1 cellular context compared by ENCODE assay signal in genomic region chr1:183073320-183073719, GRCh38.
TF ChIP-seq lines count a peak whose summit lies in the region.

No MANE protein-coding gene starts in this region.

TF ChIP-seq in HepG2, 621 proteins besides CTCF, POLR2A, EP300 and RAD21 (continued from another document):
- TF ChIP-seq, protein P1, sequence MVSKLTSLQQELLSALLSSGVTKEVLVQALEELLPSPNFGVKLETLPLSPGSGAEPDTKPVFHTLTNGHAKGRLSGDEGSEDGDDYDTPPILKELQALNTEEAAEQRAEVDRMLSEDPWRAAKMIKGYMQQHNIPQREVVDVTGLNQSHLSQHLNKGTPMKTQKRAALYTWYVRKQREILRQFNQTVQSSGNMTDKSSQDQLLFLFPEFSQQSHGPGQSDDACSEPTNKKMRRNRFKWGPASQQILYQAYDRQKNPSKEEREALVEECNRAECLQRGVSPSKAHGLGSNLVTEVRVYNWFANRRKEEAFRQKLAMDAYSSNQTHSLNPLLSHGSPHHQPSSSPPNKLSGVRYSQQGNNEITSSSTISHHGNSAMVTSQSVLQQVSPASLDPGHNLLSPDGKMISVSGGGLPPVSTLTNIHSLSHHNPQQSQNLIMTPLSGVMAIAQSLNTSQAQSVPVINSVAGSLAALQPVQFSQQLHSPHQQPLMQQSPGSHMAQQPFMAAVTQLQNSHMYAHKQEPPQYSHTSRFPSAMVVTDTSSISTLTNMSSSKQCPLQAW (CRISPR knock-in tag; IDR thresholded peaks at IDR 0.05): no peak
- no peak for TF ChIP-seq ATRX (CRISPR knock-in tag; IDR thresholded peaks at IDR 0.05; ENCODE audit: borderline replicate concordance)
- TF ChIP-seq, protein P2, sequence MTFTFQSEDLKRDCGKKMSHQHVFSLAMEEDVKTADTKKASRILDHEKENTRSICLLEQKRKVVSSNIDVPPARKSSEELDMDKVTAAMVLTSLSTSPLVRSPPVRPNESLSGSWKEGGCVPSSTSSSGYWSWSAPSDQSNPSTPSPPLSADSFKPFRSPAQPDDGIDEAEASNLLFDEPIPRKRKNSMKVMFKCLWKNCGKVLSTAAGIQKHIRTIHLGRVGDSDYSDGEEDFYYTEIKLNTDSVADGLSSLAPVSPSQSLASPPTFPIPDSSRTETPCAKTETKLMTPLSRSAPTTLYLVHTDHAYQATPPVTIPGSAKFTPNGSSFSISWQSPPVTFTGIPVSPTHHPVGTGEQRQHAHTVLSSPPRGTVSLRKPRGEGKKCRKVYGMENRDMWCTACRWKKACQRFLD (CRISPR knock-in tag; IDR thresholded peaks at IDR 0.05; ENCODE audit: borderline replicate concordance): no peak
- peak; percentile 82 for TF ChIP-seq SKI (IDR thresholded peaks at IDR 0.05; ENCODE audit: partially characterized antibody)
- TF ChIP-seq RXRA (CRISPR knock-in tag; IDR thresholded peaks at IDR 0.05): peak; percentile 91; the same call in 1 of the 2 replicates
- no peak for TF ChIP-seq ZNF891 (CRISPR knock-in tag; IDR thresholded peaks at IDR 0.05)
- 0 out of 2 replicates have a peak, but pooled peaks have one; percentile 54 for TF ChIP-seq MIXL1 (CRISPR knock-in tag; IDR thresholded peaks at IDR 0.05)
- TF ChIP-seq NFATC3 (CRISPR knock-in tag; IDR thresholded peaks at IDR 0.05): no peak
- TF ChIP-seq, protein P3, sequence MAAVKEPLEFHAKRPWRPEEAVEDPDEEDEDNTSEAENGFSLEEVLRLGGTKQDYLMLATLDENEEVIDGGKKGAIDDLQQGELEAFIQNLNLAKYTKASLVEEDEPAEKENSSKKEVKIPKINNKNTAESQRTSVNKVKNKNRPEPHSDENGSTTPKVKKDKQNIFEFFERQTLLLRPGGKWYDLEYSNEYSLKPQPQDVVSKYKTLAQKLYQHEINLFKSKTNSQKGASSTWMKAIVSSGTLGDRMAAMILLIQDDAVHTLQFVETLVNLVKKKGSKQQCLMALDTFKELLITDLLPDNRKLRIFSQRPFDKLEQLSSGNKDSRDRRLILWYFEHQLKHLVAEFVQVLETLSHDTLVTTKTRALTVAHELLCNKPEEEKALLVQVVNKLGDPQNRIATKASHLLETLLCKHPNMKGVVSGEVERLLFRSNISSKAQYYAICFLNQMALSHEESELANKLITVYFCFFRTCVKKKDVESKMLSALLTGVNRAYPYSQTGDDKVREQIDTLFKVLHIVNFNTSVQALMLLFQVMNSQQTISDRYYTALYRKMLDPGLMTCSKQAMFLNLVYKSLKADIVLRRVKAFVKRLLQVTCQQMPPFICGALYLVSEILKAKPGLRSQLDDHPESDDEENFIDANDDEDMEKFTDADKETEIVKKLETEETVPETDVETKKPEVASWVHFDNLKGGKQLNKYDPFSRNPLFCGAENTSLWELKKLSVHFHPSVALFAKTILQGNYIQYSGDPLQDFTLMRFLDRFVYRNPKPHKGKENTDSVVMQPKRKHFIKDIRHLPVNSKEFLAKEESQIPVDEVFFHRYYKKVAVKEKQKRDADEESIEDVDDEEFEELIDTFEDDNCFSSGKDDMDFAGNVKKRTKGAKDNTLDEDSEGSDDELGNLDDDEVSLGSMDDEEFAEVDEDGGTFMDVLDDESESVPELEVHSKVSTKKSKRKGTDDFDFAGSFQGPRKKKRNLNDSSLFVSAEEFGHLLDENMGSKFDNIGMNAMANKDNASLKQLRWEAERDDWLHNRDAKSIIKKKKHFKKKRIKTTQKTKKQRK (IDR thresholded peaks at IDR 0.05; ENCODE audit: low read length): no peak
- TF ChIP-seq HINFP (CRISPR knock-in tag; IDR thresholded peaks at IDR 0.05; ENCODE audit: low read depth): no peak
- peak; percentile 83; the same call in 1 of the 2 replicates for TF ChIP-seq NCOR1 (IDR thresholded peaks at IDR 0.05; ENCODE audit: borderline replicate concordance, low read length)
- TF ChIP-seq SAP130 (CRISPR knock-in tag; IDR thresholded peaks at IDR 0.05; ENCODE audit: low read depth): peak; percentile 65
- TF ChIP-seq ZNF282 (IDR thresholded peaks at IDR 0.05; ENCODE audit: partially characterized antibody): no peak
- TF ChIP-seq NR2F6 (IDR thresholded peaks at IDR 0.05): peak; percentile 94
- TF ChIP-seq NR2F6 (CRISPR knock-in tag; IDR thresholded peaks at IDR 0.05): peak; percentile 94
- TF ChIP-seq ETV6 (CRISPR knock-in tag; conservative IDR thresholded peaks at IDR 0.05): no peak
- TF ChIP-seq NCOA2 (CRISPR knock-in tag; IDR thresholded peaks at IDR 0.05): peak; percentile 89
- 0 out of 2 replicates have a peak, but pooled peaks have one; percentile 35 for TF ChIP-seq HMG20B (CRISPR knock-in tag; conservative IDR thresholded peaks at IDR 0.05)
- TF ChIP-seq RFXANK (CRISPR knock-in tag; IDR thresholded peaks at IDR 0.05): 0 out of 2 replicates have a peak, but pooled peaks have one; percentile 59
- no peak for TF ChIP-seq ZSCAN12 (CRISPR knock-in tag; IDR thresholded peaks at IDR 0.05)
- no peak for TF ChIP-seq ZNF564 (CRISPR knock-in tag; IDR thresholded peaks at IDR 0.05)
- no peak for TF ChIP-seq PHF20 (CRISPR knock-in tag; IDR thresholded peaks at IDR 0.05)
- peak; percentile 96 for TF ChIP-seq RXRB (CRISPR knock-in tag; IDR thresholded peaks at IDR 0.05; ENCODE audit: borderline replicate concordance)
- no peak for TF ChIP-seq ZNF709 (CRISPR knock-in tag; IDR thresholded peaks at IDR 0.05)
- no peak for TF ChIP-seq SMYD3 (CRISPR knock-in tag; IDR thresholded peaks at IDR 0.05)
- no peak for TF ChIP-seq PRMT3 (CRISPR knock-in tag; IDR thresholded peaks at IDR 0.05; ENCODE audit: borderline replicate concordance, low read depth)
- no peak for TF ChIP-seq ZNF577 (CRISPR knock-in tag; IDR thresholded peaks at IDR 0.05; ENCODE audit: borderline replicate concordance, low read depth)
- TF ChIP-seq, protein P4, sequence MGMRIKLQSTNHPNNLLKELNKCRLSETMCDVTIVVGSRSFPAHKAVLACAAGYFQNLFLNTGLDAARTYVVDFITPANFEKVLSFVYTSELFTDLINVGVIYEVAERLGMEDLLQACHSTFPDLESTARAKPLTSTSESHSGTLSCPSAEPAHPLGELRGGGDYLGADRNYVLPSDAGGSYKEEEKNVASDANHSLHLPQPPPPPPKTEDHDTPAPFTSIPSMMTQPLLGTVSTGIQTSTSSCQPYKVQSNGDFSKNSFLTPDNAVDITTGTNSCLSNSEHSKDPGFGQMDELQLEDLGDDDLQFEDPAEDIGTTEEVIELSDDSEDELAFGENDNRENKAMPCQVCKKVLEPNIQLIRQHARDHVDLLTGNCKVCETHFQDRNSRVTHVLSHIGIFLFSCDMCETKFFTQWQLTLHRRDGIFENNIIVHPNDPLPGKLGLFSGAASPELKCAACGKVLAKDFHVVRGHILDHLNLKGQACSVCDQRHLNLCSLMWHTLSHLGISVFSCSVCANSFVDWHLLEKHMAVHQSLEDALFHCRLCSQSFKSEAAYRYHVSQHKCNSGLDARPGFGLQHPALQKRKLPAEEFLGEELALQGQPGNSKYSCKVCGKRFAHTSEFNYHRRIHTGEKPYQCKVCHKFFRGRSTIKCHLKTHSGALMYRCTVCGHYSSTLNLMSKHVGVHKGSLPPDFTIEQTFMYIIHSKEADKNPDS (CRISPR knock-in tag; IDR thresholded peaks at IDR 0.05): peak; percentile 93
- no peak for TF ChIP-seq ZMAT3 (CRISPR knock-in tag; conservative IDR thresholded peaks at IDR 0.05)
- TF ChIP-seq NONO (IDR thresholded peaks at IDR 0.05): no peak
- TF ChIP-seq NONO (CRISPR knock-in tag; conservative IDR thresholded peaks at IDR 0.05): no peak
- peak; percentile 44; the same call in 1 of the 2 replicates for TF ChIP-seq MIER2 (CRISPR knock-in tag; IDR thresholded peaks at IDR 0.05)
- no peak for TF ChIP-seq ZNF672 (CRISPR knock-in tag; IDR thresholded peaks at IDR 0.05)
- TF ChIP-seq ATF1 (CRISPR knock-in tag; IDR thresholded peaks at IDR 0.05): no peak
- TF ChIP-seq HOMEZ (CRISPR knock-in tag; IDR thresholded peaks at IDR 0.05; ENCODE audit: low read depth): 0 out of 2 replicates have a peak, but pooled peaks have one; percentile 45
- no peak for TF ChIP-seq CC2D1A (CRISPR knock-in tag; IDR thresholded peaks at IDR 0.05)
- TF ChIP-seq TARDBP (CRISPR knock-in tag; IDR thresholded peaks at IDR 0.05): peak; percentile 26; the same call in 1 of the 2 replicates
- TF ChIP-seq HDAC2 (CRISPR knock-in tag; IDR thresholded peaks at IDR 0.05): peak; percentile 61; the same call in 1 of the 2 replicates
- no peak for TF ChIP-seq ZNF652 (CRISPR knock-in tag; IDR thresholded peaks at IDR 0.05; ENCODE audit: borderline replicate concordance, low read depth)
- 0 out of 2 replicates have a peak, but pooled peaks have one; percentile 15 for TF ChIP-seq PATZ1 (CRISPR knock-in tag; IDR thresholded peaks at IDR 0.05)
- no peak for TF ChIP-seq CBX2 (IDR thresholded peaks at IDR 0.05; ENCODE audit: low read depth, low read length)
- TF ChIP-seq CBX2 (CRISPR knock-in tag; IDR thresholded peaks at IDR 0.05; ENCODE audit: low read depth): no peak
- no peak for TF ChIP-seq ZFY (CRISPR knock-in tag; IDR thresholded peaks at IDR 0.05)
- TF ChIP-seq, protein P5, sequence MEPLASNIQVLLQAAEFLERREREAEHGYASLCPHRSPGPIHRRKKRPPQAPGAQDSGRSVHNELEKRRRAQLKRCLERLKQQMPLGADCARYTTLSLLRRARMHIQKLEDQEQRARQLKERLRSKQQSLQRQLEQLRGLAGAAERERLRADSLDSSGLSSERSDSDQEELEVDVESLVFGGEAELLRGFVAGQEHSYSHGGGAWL (CRISPR knock-in tag; IDR thresholded peaks at IDR 0.05): no peak
- TF ChIP-seq NAIF1 (CRISPR knock-in tag; IDR thresholded peaks at IDR 0.05; ENCODE audit: borderline replicate concordance): no peak
- TF ChIP-seq XRCC5 (optimal IDR thresholded peaks at IDR 0.05; ENCODE audit: low read length): no peak
